In the genomic region with DNA sequence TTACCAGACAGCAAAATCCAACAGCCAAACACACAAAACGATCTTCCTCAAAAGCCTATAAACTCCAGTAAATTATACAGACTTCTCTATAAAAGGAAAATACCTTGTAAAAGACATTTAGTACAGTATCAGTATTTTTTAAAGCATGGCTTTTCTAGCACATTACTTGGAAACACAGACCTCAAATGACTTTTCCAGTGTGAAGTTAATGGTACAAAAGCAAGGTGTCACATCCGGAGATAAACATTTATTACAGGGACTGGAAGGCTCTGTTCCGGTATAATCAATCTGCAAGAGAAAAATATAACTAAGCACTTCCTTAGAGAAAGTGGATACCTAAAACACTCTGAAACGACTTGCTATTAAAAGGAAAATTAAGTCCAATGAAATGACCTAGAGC, we compare ENCODE assay signal across 1 cellular context.
TF ChIP-seq lines count a peak whose summit lies in the region.

No MANE protein-coding gene starts in this region.

TF ChIP-seq in SK-N-SH, 30 proteins besides CTCF, POLR2A, EP300 and RAD21 (continued from another document):
- TF ChIP-seq FOSL2 (IDR thresholded peaks at IDR 0.05; ENCODE audit: borderline replicate concordance, low read depth) (no peak), RFX5 (IDR thresholded peaks at IDR 0.05; ENCODE audit: low read length) (no peak), TAF1 (IDR thresholded peaks at IDR 0.05; ENCODE audit: borderline replicate concordance, low read depth, low read length) (no peak), GABPA (IDR thresholded peaks at IDR 0.05; ENCODE audit: low read depth) (no peak), FOXJ3 (CRISPR knock-in tag; IDR thresholded peaks at IDR 0.05) (no peak), SMC3 (IDR thresholded peaks at IDR 0.05; ENCODE audit: low read depth, low read length) (no peak), RCOR1 (IDR thresholded peaks at IDR 0.05; ENCODE audit: low read length) (no peak), FOXM1 (IDR thresholded peaks at IDR 0.05; ENCODE audit: low read depth) (no peak)
- TF ChIP-seq, protein P1, sequence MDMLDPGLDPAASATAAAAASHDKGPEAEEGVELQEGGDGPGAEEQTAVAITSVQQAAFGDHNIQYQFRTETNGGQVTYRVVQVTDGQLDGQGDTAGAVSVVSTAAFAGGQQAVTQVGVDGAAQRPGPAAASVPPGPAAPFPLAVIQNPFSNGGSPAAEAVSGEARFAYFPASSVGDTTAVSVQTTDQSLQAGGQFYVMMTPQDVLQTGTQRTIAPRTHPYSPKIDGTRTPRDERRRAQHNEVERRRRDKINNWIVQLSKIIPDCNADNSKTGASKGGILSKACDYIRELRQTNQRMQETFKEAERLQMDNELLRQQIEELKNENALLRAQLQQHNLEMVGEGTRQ (IDR thresholded peaks at IDR 0.05; ENCODE audit: borderline replicate concordance, low read depth, low read length) = no peak
- TF ChIP-seq, protein P2, sequence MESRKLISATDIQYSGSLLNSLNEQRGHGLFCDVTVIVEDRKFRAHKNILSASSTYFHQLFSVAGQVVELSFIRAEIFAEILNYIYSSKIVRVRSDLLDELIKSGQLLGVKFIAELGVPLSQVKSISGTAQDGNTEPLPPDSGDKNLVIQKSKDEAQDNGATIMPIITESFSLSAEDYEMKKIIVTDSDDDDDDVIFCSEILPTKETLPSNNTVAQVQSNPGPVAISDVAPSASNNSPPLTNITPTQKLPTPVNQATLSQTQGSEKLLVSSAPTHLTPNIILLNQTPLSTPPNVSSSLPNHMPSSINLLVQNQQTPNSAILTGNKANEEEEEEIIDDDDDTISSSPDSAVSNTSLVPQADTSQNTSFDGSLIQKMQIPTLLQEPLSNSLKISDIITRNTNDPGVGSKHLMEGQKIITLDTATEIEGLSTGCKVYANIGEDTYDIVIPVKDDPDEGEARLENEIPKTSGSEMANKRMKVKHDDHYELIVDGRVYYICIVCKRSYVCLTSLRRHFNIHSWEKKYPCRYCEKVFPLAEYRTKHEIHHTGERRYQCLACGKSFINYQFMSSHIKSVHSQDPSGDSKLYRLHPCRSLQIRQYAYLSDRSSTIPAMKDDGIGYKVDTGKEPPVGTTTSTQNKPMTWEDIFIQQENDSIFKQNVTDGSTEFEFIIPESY (IDR thresholded peaks at IDR 0.05; ENCODE audit: borderline replicate concordance, low read depth) = no peak
- TF ChIP-seq, protein P3, sequence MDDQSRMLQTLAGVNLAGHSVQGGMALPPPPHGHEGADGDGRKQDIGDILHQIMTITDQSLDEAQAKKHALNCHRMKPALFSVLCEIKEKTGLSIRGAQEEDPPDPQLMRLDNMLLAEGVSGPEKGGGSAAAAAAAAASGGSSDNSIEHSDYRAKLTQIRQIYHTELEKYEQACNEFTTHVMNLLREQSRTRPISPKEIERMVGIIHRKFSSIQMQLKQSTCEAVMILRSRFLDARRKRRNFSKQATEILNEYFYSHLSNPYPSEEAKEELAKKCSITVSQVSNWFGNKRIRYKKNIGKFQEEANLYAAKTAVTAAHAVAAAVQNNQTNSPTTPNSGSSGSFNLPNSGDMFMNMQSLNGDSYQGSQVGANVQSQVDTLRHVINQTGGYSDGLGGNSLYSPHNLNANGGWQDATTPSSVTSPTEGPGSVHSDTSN (IDR thresholded peaks at IDR 0.05) = no peak
